8 cellular contexts compared by ENCODE assay signal in genomic region chr11:65382036-65382803, GRCh38.
DNase-seq lines count a peak whose midpoint lies in the region; TF ChIP-seq lines count a peak whose summit lies in the region.

Gene SLC25A45 (minus strand): TSS chr11:65382646. CDS start chr11:65381951, 695 bp downstream.

- peak within 1 kb of the TSS; percentile 87 for H3K9ac ChIP-seq in MM.1S (ENCODE audit: low read length)

- peak within 1 kb of the TSS; percentile 64 for H3K4me2 ChIP-seq in MM.1S (ENCODE audit: low read depth, low read length)

- peak; percentile 88 for DNase-seq in GM06990 (ENCODE audit: extremely low read depth, insufficient read length)
- DNase-seq in MM.1S: peak; percentile 85
- peak; percentile 43 for DNase-seq in SIG-M5 (lab: John Stamatoyannopoulos, UW)
- peak; percentile 97 for DNase-seq in activated effector memory CD4-positive, alpha-beta T cell treated with anti-CD3 and anti-CD28 coated beads, Interleukin-2, amount 50 U/mL, for 16 hours
- DNase-seq in foreskin fibroblast: peak; percentile 99
- DNase-seq in nucleus accumbens (lab: John Stamatoyannopoulos, UW): peak; percentile 45 to 95 (median 85)
- DNase-seq in superior temporal gyrus (ENCODE audit: extremely low spot score): peak; percentile 93

- no peaks in the 10 kb centered on the region for H4K20me1 ChIP-seq in MM.1S (ENCODE audit: insufficient read depth, low read length)

- peaks cover 10% of the 10 kb centered on the region for H3K36me3 ChIP-seq in GM06990 (ENCODE audit: control insufficient read depth, insufficient read depth, low read length)
- no peaks in the 10 kb centered on the region for H3K36me3 ChIP-seq in HEK293 (ENCODE audit: control insufficient read depth in 2 of 2, insufficient read depth in 1 of 2, low read length in 2 of 2)
- H3K36me3 ChIP-seq in MM.1S (replicated peaks; ENCODE audit: insufficient read depth, low read length): no peaks in the 10 kb centered on the region

- H3K27ac ChIP-seq in HEK293 (ENCODE audit: extremely low read depth, low read depth, low read length) (peak within 1 kb of the TSS; percentile 93), MM.1S (ENCODE audit: low read length) (peak within 1 kb of the TSS; percentile 91)

- H3K27me3 ChIP-seq in GM06990 (replicated peaks; ENCODE audit: control insufficient read depth, insufficient read depth, low read length) (no peaks in the 10 kb centered on the region), MM.1S (replicated peaks; ENCODE audit: insufficient read depth, low read length) (no peaks in the 10 kb centered on the region)

- H3K9me2 ChIP-seq in MM.1S (replicated peaks; ENCODE audit: insufficient read depth, low read length): no peaks in the 10 kb centered on the region

- TF ChIP-seq CTCF in GM06990 (IDR thresholded peaks at IDR 0.05; ENCODE audit: insufficient read depth, low read length, poor library complexity, severe bottlenecking) (peak; percentile 85), HEK293 (tag by site-specific recombination; IDR thresholded peaks at IDR 0.05) (peak; percentile 98), MM.1S (IDR thresholded peaks at IDR 0.05; ENCODE audit: low read length) (peak; percentile 74), foreskin fibroblast (IDR thresholded peaks at IDR 0.05; ENCODE audit: low read depth, low read length) (peak; percentile 81)

- H3K79me2 ChIP-seq in MM.1S (ENCODE audit: low read length): peaks cover 20% of the 10 kb centered on the region

- H3F3A ChIP-seq in MM.1S (ENCODE audit: insufficient read depth, low read length): peaks cover 29% of the 10 kb centered on the region

- CTCF ChIA-PET in HEK293 (lab: Yijun Ruan, JAX): interaction anchor here (0.6 to 2.5 kb wide), 10 partner anchors 11 to 364 kb away, joined by 3 to 11 read pairs (median 4); no protein-coding TSS in a partner anchor

- peak within 1 kb of the TSS; percentile 76 for H3K4me3 ChIP-seq in GM06990 (replicated peaks; ENCODE audit: low read depth, low read length)
- H3K4me3 ChIP-seq in HEK293 (ENCODE audit: low read depth, low read length): peak within 1 kb of the TSS; percentile 24
- H3K4me3 ChIP-seq in MM.1S (ENCODE audit: low read length): peak within 1 kb of the TSS; percentile 59
- peak within 1 kb of the TSS; percentile 35 to 55 for H3K4me3 ChIP-seq in foreskin fibroblast (ENCODE audit: low read depth in 1 of 2, low read length in 2 of 2)

- peak within 1 kb of the TSS; percentile 32 for H2AFZ ChIP-seq in MM.1S (ENCODE audit: low read length)

- POLR2A ChIA-PET in HEK293 (lab: Yijun Ruan, JAX): interaction anchor here (0.6 to 8.3 kb wide), 13 partner anchors 11 to 124 kb away, joined by 3 to 110 read pairs (median 4); partner anchors contain the start of genes DPF2, MALAT1 and NEAT1

- no peaks in the 10 kb centered on the region for H3K9me3 ChIP-seq in HEK293 (ENCODE audit: control insufficient read depth, insufficient read depth, low read depth, low read length)
- H3K9me3 ChIP-seq in MM.1S (replicated peaks; ENCODE audit: insufficient read depth, low read length): no peaks in the 10 kb centered on the region

- H3K4me1 ChIP-seq in HEK293 (ENCODE audit: control insufficient read depth, insufficient read depth, low read length) (peaks cover 6% of the 10 kb centered on the region; the same call in 1 of the 2 replicates), MM.1S (ENCODE audit: low read length) (peaks cover 12% of the 10 kb centered on the region)

TF ChIP-seq in HEK293, 187 proteins besides CTCF, POLR2A, EP300 and RAD21 (continues in another document):
- TF ChIP-seq ZNF211 (tag by site-specific recombination; IDR thresholded peaks at IDR 0.05; ENCODE audit: low read depth): no peak
- TF ChIP-seq ZNF214 (tag by site-specific recombination; IDR thresholded peaks at IDR 0.05; ENCODE audit: borderline replicate concordance): no peak
- TF ChIP-seq ZSCAN5A (tag by site-specific recombination; IDR thresholded peaks at IDR 0.05): 0 out of 2 replicates have a peak, but pooled peaks have one; percentile 45
- 0 out of 2 replicates have a peak, but pooled peaks have one; percentile 59 for TF ChIP-seq ZNF580 (tag by site-specific recombination; IDR thresholded peaks at IDR 0.05)
- TF ChIP-seq ZIC2 (tag by site-specific recombination; IDR thresholded peaks at IDR 0.05): peak; percentile 97
- no peak for TF ChIP-seq ZNF184 (tag by site-specific recombination; IDR thresholded peaks at IDR 0.05)
- TF ChIP-seq REST (tag by site-specific recombination; IDR thresholded peaks at IDR 0.05): no peak
- no peak for TF ChIP-seq RBAK (tag by site-specific recombination; IDR thresholded peaks at IDR 0.05)
- no peak for TF ChIP-seq ZNF747 (tag by site-specific recombination; IDR thresholded peaks at IDR 0.05)
- 0 out of 2 replicates have a peak, but pooled peaks have one; percentile 19 for TF ChIP-seq ATF2 (tag by site-specific recombination; IDR thresholded peaks at IDR 0.05; ENCODE audit: low read depth)
- no peak for TF ChIP-seq ZNF48 (tag by site-specific recombination; IDR thresholded peaks at IDR 0.05)
- no peak for TF ChIP-seq ZBTB6 (tag by site-specific recombination; IDR thresholded peaks at IDR 0.05)
- TF ChIP-seq EGR2 (tag by site-specific recombination; IDR thresholded peaks at IDR 0.05; ENCODE audit: low read depth): peak; percentile 65

Comparison
In these comparisons a context has a peak if more than half of its experiments do, and no peak if none do; other contexts are left out.
1. Peak in every context shown above with its lines: DNase-seq, H3K4me3 ChIP-seq and H3K27ac ChIP-seq.
2. DNase-seq: peak in every context shown above with its lines; median percentile 99 in foreskin fibroblast; 97 in activated effector memory CD4-positive, alpha-beta T cell treated with anti-CD3 and anti-CD28 coated beads, Interleukin-2, amount 50 U/mL, for 16 hours; 93 in superior temporal gyrus; 88 in GM06990; 85 in MM.1S; 85 in nucleus accumbens; 43 in SIG-M5.
3. H3K4me3 ChIP-seq: peak in every context shown above with its lines; median percentile 76 in GM06990; 59 in MM.1S; 45 in foreskin fibroblast; 24 in HEK293.